ENCODE assay signal across 2 cellular contexts in genomic region chr12:95547522-95548055, GRCh38.
TF ChIP-seq lines count a peak whose summit lies in the region.

No MANE protein-coding gene starts in this region.

TF ChIP-seq in SK-N-SH, 30 proteins besides CTCF, POLR2A, EP300 and RAD21 (continued from another document):
- TF ChIP-seq USF2 (IDR thresholded peaks at IDR 0.05; ENCODE audit: borderline replicate concordance, low read depth, low read length), result no peak
- no peak for TF ChIP-seq NFIC (IDR thresholded peaks at IDR 0.05; ENCODE audit: borderline replicate concordance)
- no peak for TF ChIP-seq EZH2phosphoT487 (IDR thresholded peaks at IDR 0.05; ENCODE audit: borderline replicate concordance, low read depth)
- no peak for TF ChIP-seq FOXJ3 (CRISPR knock-in tag; IDR thresholded peaks at IDR 0.05)
- no peak for TF ChIP-seq ZBTB33 (IDR thresholded peaks at IDR 0.05; ENCODE audit: borderline replicate concordance, low read depth)
- no peak for TF ChIP-seq RXRA (IDR thresholded peaks at IDR 0.05; ENCODE audit: borderline replicate concordance, low read depth)
- TF ChIP-seq USF1 (IDR thresholded peaks at IDR 0.05; ENCODE audit: borderline replicate concordance, low read depth), result no peak
- no peak for TF ChIP-seq TCF12 (IDR thresholded peaks at IDR 0.05)
- TF ChIP-seq FOSL2 (IDR thresholded peaks at IDR 0.05; ENCODE audit: borderline replicate concordance, low read depth), result no peak
- no peak for TF ChIP-seq MEF2A (IDR thresholded peaks at IDR 0.05; ENCODE audit: borderline replicate concordance, low read depth)
- no peak for TF ChIP-seq CHD2 (IDR thresholded peaks at IDR 0.05; ENCODE audit: low read length, partially characterized antibody)
TF ChIP-seq in SK-N-SH: peak in this region for 0.

TF ChIP-seq in SK-N-SH treated with all-trans-retinoic acid at 6 μM for 48 hours, 23 proteins besides CTCF, POLR2A, EP300 and RAD21 (continued from another document):
- TF ChIP-seq CSRNP3 (CRISPR knock-in tag; IDR thresholded peaks at IDR 0.05), result no peak
- no peak for TF ChIP-seq ZFP30 (CRISPR knock-in tag; IDR thresholded peaks at IDR 0.05)
- TF ChIP-seq PPARA (CRISPR knock-in tag; IDR thresholded peaks at IDR 0.05; ENCODE audit: borderline replicate concordance), result no peak
- TF ChIP-seq TOX (CRISPR knock-in tag; IDR thresholded peaks at IDR 0.05; ENCODE audit: borderline replicate concordance), result no peak
- TF ChIP-seq ISL1 (CRISPR knock-in tag; IDR thresholded peaks at IDR 0.05), result no peak
- TF ChIP-seq ZFP3 (CRISPR knock-in tag; IDR thresholded peaks at IDR 0.05), result no peak
- TF ChIP-seq RARB (CRISPR knock-in tag; IDR thresholded peaks at IDR 0.05), result no peak
TF ChIP-seq in SK-N-SH treated with all-trans-retinoic acid at 6 μM for 48 hours: peak in this region for 0.
